ENCODE assay signal across 23 cellular contexts in genomic region chr10:5983813-5984212, GRCh38. TPM values are rescaled to one million over a fixed set of nuclear protein-coding genes. Genes with fewer than 3 reads are reported as not detected.
A peak's percentile ranks its signal among the peaks of the same experiment; 100 is the strongest.
DNase-seq lines count a peak whose midpoint lies in the region; ATAC-seq and TF ChIP-seq lines count a peak whose summit lies in the region.
"Had no signal": no experiment of that assay in that cellular context is flagged by ENCODE, and none has a peak within 500 bp of the region (broad histone marks: within the 10 kb centered on the region; RNA-seq: fewer than 3 reads in every experiment).

No MANE protein-coding gene starts in this region.

- no peak for TF ChIP-seq POLR2A in esophagus squamous epithelium (IDR thresholded peaks at IDR 0.05)

- WGBS in esophagus squamous epithelium, 2 donors, result 63 to 76% methylated on average over 8 of the region's 8 CpGs

- intact Hi-C loops in esophagus squamous epithelium (cut with DNase I) (no loop called here), lower lobe of right lung (cut with DNase I) (no loop called here), upper lobe of right lung (cut with DNase I) (no loop called here)

- no peaks in the 10 kb centered on the region for H3K36me3 ChIP-seq in esophagus squamous epithelium
- H3K36me3 ChIP-seq in lower lobe of right lung, result no peaks in the 10 kb centered on the region
- H3K36me3 ChIP-seq in upper lobe of right lung, result no peaks in the 10 kb centered on the region
- H3K36me3 ChIP-seq: BLaER1 treated with 17β-estradiol and CSF1 and Interleukin-3, amounts not matched to agents 10 nM and 100 nM; Peyer's patch had no signal

- peak overlapping the region in 3 of 4 donors; percentile 54 to 67 (median 63) for H3K27ac ChIP-seq in esophagus squamous epithelium
- peak overlapping the region; percentile 28 for H3K27ac ChIP-seq in lower lobe of right lung
- H3K27ac ChIP-seq in upper lobe of right lung, result peak overlapping the region; percentile 21
- H3K27ac ChIP-seq: BLaER1 treated with 17β-estradiol and CSF1 and Interleukin-3, amounts not matched to agents 10 nM and 100 nM had no signal

- ATAC-seq in lower lobe of right lung (peak; percentile 12 to 58), upper lobe of right lung (peak; percentile 42), HG02970 (IDR thresholded peaks at IDR 0.05; ENCODE audit: low FRiP score, unreplicated experiment) (no peak), GM18519 (IDR thresholded peaks at IDR 0.05; ENCODE audit: low FRiP score, unreplicated experiment) (no peak)

- H3K4me3 ChIP-seq in esophagus squamous epithelium (no peak overlapping the region), lower lobe of right lung (no peak overlapping the region), upper lobe of right lung (no peak overlapping the region)
- H3K4me3 ChIP-seq: BLaER1 treated with 17β-estradiol and CSF1 and Interleukin-3, amounts not matched to agents 10 nM and 100 nM; Peyer's patch had no signal

- no peaks in the 10 kb centered on the region for H3K9me3 ChIP-seq in esophagus squamous epithelium
- no peaks in the 10 kb centered on the region for H3K9me3 ChIP-seq in lower lobe of right lung
- no peaks in the 10 kb centered on the region for H3K9me3 ChIP-seq in upper lobe of right lung
- H3K9me3 ChIP-seq: BLaER1 treated with 17β-estradiol and CSF1 and Interleukin-3, amounts not matched to agents 10 nM and 100 nM; Peyer's patch had no signal

- DNase-seq in activated CD8-positive, alpha-beta memory T cell treated with anti-CD3 and anti-CD28 coated beads for 24 hours, result peak; percentile 30
- no peak for DNase-seq in activated CD8-positive, alpha-beta memory T cell treated with anti-CD3 and anti-CD28 coated beads, Interleukin-2, amount 50 U/mL, for 4 hours
- DNase-seq in esophagus squamous epithelium (lab: John Stamatoyannopoulos, UW) (no peak), lower lobe of right lung (no peak), upper lobe of right lung (no peak), T-helper 1 cell (no peak)
- DNase-seq: 8988T; Calu3; CD4-positive, alpha-beta memory T cell; DMS153; H7; KBM-7; MM.1S; NCI-H1048; NCI-H1417 treated with DMSO at 0.1 percent for 48 hours; NCI-H187; NCI-H446; NCI-H526 had no signal

- TF ChIP-seq CTCF in esophagus squamous epithelium (IDR thresholded peaks at IDR 0.05) (no peak), lower lobe of right lung (IDR thresholded peaks at IDR 0.05) (no peak), upper lobe of right lung (IDR thresholded peaks at IDR 0.05) (no peak)

- H3K4me1 ChIP-seq in esophagus squamous epithelium (peaks cover 0 to 6% (median 5%) of the 10 kb centered on the region in 3 donors), lower lobe of right lung (no peaks in the 10 kb centered on the region), upper lobe of right lung (no peaks in the 10 kb centered on the region)
- H3K4me1 ChIP-seq: Peyer's patch had no signal

- H3K27me3 ChIP-seq in esophagus squamous epithelium (no peaks in the 10 kb centered on the region), lower lobe of right lung (ENCODE audit: low read depth) (no peaks in the 10 kb centered on the region), upper lobe of right lung (no peaks in the 10 kb centered on the region)
- H3K27me3 ChIP-seq: Peyer's patch had no signal

RNA-seq across cellular contexts. Expression of gene IL15RA, which starts 6.5 kb away (rescaled TPM):
- total RNA-seq in esophagus squamous epithelium (10 to 100 TPM in 2 of 4 donors, 1 to 10 TPM in 2; 7.1 to 15.6 (median 11.0) TPM), lower lobe of right lung (28.5 TPM), upper lobe of right lung (36.7 TPM)
- total RNA-seq: G401 had no signal

Comparison
In these comparisons a context has a peak if more than half of its experiments do, and no peak if none do; other contexts are left out.
1. ATAC-seq: peak in lower lobe of right lung (2 of 2) and upper lobe of right lung (single experiment); none in HG02970 (single experiment) and GM18519 (single experiment).
2. Peak in every context shown above with its lines, with median percentiles within 50 percentile points of each other: H3K27ac ChIP-seq.